Comparison of ENCODE assay signal across 16 cellular contexts in the genomic region with DNA sequence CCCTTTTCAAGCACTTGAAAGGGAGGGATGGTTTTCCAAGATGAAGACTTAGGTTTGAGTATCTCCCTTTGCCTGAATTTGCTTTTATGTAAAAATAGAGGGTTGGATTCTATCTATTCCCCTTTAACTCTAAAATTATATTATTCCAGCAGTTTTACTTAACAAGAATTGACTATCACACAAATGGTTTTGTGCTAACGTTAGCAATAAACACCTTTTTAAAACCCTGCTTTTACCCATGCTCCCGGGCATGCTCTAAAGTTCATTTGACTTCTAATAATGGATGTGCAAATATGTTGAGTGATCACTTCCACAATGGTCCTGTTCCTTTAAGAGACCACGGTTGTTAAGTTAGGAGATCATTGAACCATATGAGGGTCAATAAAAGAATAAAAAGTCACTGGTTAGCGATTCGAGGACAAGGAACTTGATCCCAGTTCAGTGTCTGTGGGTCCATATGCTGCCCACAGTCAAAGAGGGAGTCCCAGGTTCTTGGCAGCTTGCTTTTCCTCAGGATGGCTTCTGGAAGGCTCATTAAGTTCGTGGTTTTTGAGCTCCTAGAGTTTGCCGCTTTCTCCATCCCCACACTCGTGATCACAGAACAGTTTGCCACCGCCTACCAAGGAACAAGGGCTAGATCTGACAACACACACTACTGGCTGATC.
"Had no signal": no experiment of that assay in that cellular context is flagged by ENCODE, and none has a peak within 500 bp of the region (broad histone marks: within the 10 kb centered on the region; RNA-seq: fewer than 3 reads in every experiment).

A gene with protein sequence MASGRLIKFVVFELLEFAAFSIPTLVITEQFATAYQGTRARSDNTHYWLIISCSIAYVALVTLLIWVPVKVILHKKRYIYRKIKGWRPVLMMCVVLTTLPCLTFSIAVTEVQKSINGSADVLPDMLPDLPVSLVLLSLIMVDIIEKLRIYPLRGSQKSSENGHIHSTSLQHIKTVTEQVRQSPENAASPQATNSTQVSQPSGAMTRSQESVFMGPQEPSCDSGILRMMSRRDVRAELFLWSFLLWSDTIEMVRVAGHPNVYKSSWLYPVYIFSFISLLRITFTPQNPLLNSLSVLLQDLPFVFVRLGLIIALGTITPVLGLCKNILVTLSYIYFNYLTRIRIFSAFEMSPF (plus strand): TSS at position 421 of the 665 bp plus-strand sequence. CDS start 95 bp downstream, at position 516.

- H3K9me3 ChIP-seq: left lung, SJSA1 had no signal

- H3K4me2 ChIP-seq: neural progenitor cell had no signal

- H3K4me3 ChIP-seq: left lung, neural progenitor cell, SJSA1 had no signal

- DNase-seq: activated CD4-positive, alpha-beta memory T cell treated with anti-CD3 and anti-CD28 coated beads, Interleukin-2, amount 10 ng/mL, durations not matched to agents 7 days and 5 days; activated CD4-positive, alpha-beta T cell treated with anti-CD3 and anti-CD28 coated beads for 36 hours; activated naive CD4-positive, alpha-beta T cell; activated naive CD8-positive, alpha-beta T cell treated with anti-CD3 and anti-CD28 coated beads, Interleukin-2, amount 50 U/mL, for 24 hours; central memory CD4-positive, alpha-beta T cell; cortex of kidney; effector memory CD8-positive, alpha-beta T cell; head of caudate nucleus; left lung; stimulated activated CD4-positive, alpha-beta T cell treated with anti-CD3 and anti-CD28 coated beads, Interleukin-12 subunit alpha, Interleukin-12 subunit beta, amount 100 ng/mL, for 4 hours; stimulated activated naive CD8-positive, alpha-beta T cell treated with anti-CD3 and anti-CD28 coated beads, Interleukin-15, Interleukin-2, amounts not matched to agents 100 U/mL and 50 U/mL, for 24 hours; T-helper 9 cell had no signal

- H3K27ac ChIP-seq: left lung, neural progenitor cell, SJSA1, VCaP had no signal

- H3K36me3 ChIP-seq: left lung, neural progenitor cell, SJSA1 had no signal

- H3K27me3 ChIP-seq: left lung, neural progenitor cell, SJSA1 had no signal

- H3K9ac ChIP-seq: neural progenitor cell had no signal

- H3K4me1 ChIP-seq: left lung, neural progenitor cell, SJSA1 had no signal

- H2AFZ ChIP-seq: neural progenitor cell had no signal

- ATAC-seq: activated CD4-positive, alpha-beta T cell treated with anti-CD3 and anti-CD28 coated beads for 36 hours; activated naive CD8-positive, alpha-beta T cell treated with anti-CD3 and anti-CD28 coated beads, Interleukin-2, amount 50 U/mL, for 24 hours; effector memory CD8-positive, alpha-beta T cell; left lung; sciatic nerve; stimulated activated naive CD8-positive, alpha-beta T cell treated with anti-CD3 and anti-CD28 coated beads, Interleukin-15, Interleukin-2, amounts not matched to agents 100 U/mL and 50 U/mL, for 24 hours had no signal
